8 cellular contexts compared by ENCODE assay signal in genomic region chrX:1592128-1592862, GRCh38. TPM values are rescaled to one million over a fixed set of nuclear protein-coding genes. Genes with fewer than 3 reads are reported as not detected.
DNase-seq lines count a peak whose midpoint lies in the region; ATAC-seq, FAIRE-seq and TF ChIP-seq lines count a peak whose summit lies in the region.

No MANE protein-coding gene starts in this region.

- H2BK5ac ChIP-seq in trophoblast cell (ENCODE audit: low read depth, low read length, poor library complexity): peak overlapping the region; percentile 45

- intact Hi-C loops in activated CD4-positive, alpha-beta memory T cell treated with anti-CD3 and anti-CD28 coated beads for 36 hours (cut with micrococcal nuclease): loop anchor here (5.0 kb wide), 1 partner anchor 345 kb away; no protein-coding TSS in a partner anchor

- TF ChIP-seq CTCF in AG04450 (IDR thresholded peaks at IDR 0.05; ENCODE audit: low read depth, low read length) (no peak), foreskin fibroblast (IDR thresholded peaks at IDR 0.05; ENCODE audit: low read depth, low read length) (no peak)

- H3K36me3 ChIP-seq in trophoblast cell (ENCODE audit: control insufficient read depth in 1 of 2, insufficient read depth in 2 of 2, low read length in 2 of 2): peaks cover 39 to 41% of the 10 kb centered on the region in 2 experiments

- peak overlapping the region; percentile 19 for H3K14ac ChIP-seq in trophoblast cell (ENCODE audit: low read length)

- peak overlapping the region; percentile 27 for H3K18ac ChIP-seq in trophoblast cell (ENCODE audit: low read length)

- peak overlapping the region; percentile 15 for H4K12ac ChIP-seq in trophoblast cell (ENCODE audit: low read depth, low read length)

- peak overlapping the region; percentile 80 for H4K91ac ChIP-seq in trophoblast cell (ENCODE audit: low read depth, low read length)

- H3K4me3 ChIP-seq in AG04450 (ENCODE audit: low read depth, low read length) (peak overlapping the region; percentile 91), foreskin fibroblast (ENCODE audit: low read depth in 1 of 2, low read length in 2 of 2) (peak overlapping the region; percentile 84 to 89), trophoblast cell (ENCODE audit: low read depth, low read length) (peak overlapping the region; percentile 100)

- H4K8ac ChIP-seq in trophoblast cell (ENCODE audit: low read depth, low read length): peak overlapping the region; percentile 73

- H3K4ac ChIP-seq in trophoblast cell (ENCODE audit: low read depth, low read length): peak overlapping the region; percentile 95

- H3K23ac ChIP-seq in trophoblast cell (ENCODE audit: low read length): no peak overlapping the region

- no CpG with 5 or more reads among the region's 34 CpGs for WGBS in trophoblast cell (ENCODE audit: extremely low coverage, insufficient coverage, insufficient read length)

- H3K27ac ChIP-seq in AG04450 (ENCODE audit: low read depth, low read length) (peak overlapping the region; percentile 68), trophoblast cell (ENCODE audit: low read depth, low read length) (peak overlapping the region; percentile 49)

- peak; percentile 38 for ATAC-seq in HG03045 (IDR thresholded peaks at IDR 0.05; ENCODE audit: unreplicated experiment)

- H3K4me1 Mint-ChIP-seq in activated CD4-positive, alpha-beta memory T cell treated with anti-CD3 and anti-CD28 coated beads for 36 hours (ENCODE audit: low read depth): peaks cover 34% of the 10 kb centered on the region

- H3K9me3 Mint-ChIP-seq in activated CD4-positive, alpha-beta memory T cell treated with anti-CD3 and anti-CD28 coated beads for 36 hours: no peaks in the 10 kb centered on the region

- peak overlapping the region; percentile 49 for H2BK120ac ChIP-seq in trophoblast cell (ENCODE audit: insufficient read depth, low read length, poor library complexity)

- H2AK5ac ChIP-seq in trophoblast cell (ENCODE audit: low read length): peak overlapping the region; percentile 94

- H3K9ac ChIP-seq in trophoblast cell (ENCODE audit: low read length): peak overlapping the region; percentile 90

- peaks cover 4 to 8% of the 10 kb centered on the region in 2 experiments for H3K4me1 ChIP-seq in trophoblast cell (ENCODE audit: control insufficient read depth in 1 of 2, insufficient read depth in 2 of 2, low read length in 2 of 2)

- H3K79me2 ChIP-seq in trophoblast cell (ENCODE audit: control insufficient read depth, insufficient read depth, low read length, poor library complexity): peaks cover 20% of the 10 kb centered on the region

- H3K27ac Mint-ChIP-seq in activated CD4-positive, alpha-beta memory T cell treated with anti-CD3 and anti-CD28 coated beads for 36 hours: peak overlapping the region; percentile 89

- H3K79me1 ChIP-seq in trophoblast cell (ENCODE audit: low read length): peaks cover 7% of the 10 kb centered on the region

- H3K36me3 Mint-ChIP-seq in activated CD4-positive, alpha-beta memory T cell treated with anti-CD3 and anti-CD28 coated beads for 36 hours: peaks cover 37% of the 10 kb centered on the region

- CTCF ChIA-PET in AG04450 (lab: Charles Lee): no interaction called here
- CTCF ChIA-PET in activated CD4-positive, alpha-beta memory T cell treated with anti-CD3 and anti-CD28 coated beads for 36 hours (lab: Charles Lee): no interaction called here

- peak overlapping the region; percentile 62 for H3K4me2 ChIP-seq in trophoblast cell (ENCODE audit: low read length)

- no peaks in the 10 kb centered on the region; the same call in 1 of the 2 replicates for H3K9me3 ChIP-seq in AG04450 (ENCODE audit: control insufficient read depth, insufficient read depth, low read length)
- H3K9me3 ChIP-seq in trophoblast cell (ENCODE audit: insufficient read depth, low read depth, low read length): peaks cover 4% of the 10 kb centered on the region

- DNase-seq in AG04450 (ENCODE audit: low read depth, low spot score) (no peak), GM18507 (ENCODE audit: extremely low spot score, insufficient read length, low read depth) (peak; percentile 56), foreskin fibroblast (peak; percentile 15 to 57), trophoblast cell (peak in 1 of 2 donors; percentile 8), NCI-H524 (lab: John Stamatoyannopoulos, UW) (no peak), medulla oblongata (ENCODE audit: extremely low spot score) (no peak)
- DNase-seq in activated CD4-positive, alpha-beta memory T cell treated with anti-CD3 and anti-CD28 coated beads for 36 hours: peak; percentile 44

- H2BK12ac ChIP-seq in trophoblast cell (ENCODE audit: low read length): no peak overlapping the region

- H3K4me3 Mint-ChIP-seq in activated CD4-positive, alpha-beta memory T cell treated with anti-CD3 and anti-CD28 coated beads for 36 hours: peak overlapping the region; percentile 92

- POLR2A ChIA-PET in AG04450 (lab: Yijun Ruan, JAX): no interaction called here
- POLR2A ChIA-PET in activated CD4-positive, alpha-beta memory T cell treated with anti-CD3 and anti-CD28 coated beads for 36 hours (lab: Charles Lee): no interaction called here

- FAIRE-seq in GM18507 (lab: Jason Lieb, UNC): peak; percentile 88

- H2AFZ ChIP-seq in trophoblast cell (ENCODE audit: insufficient read depth, low read length, poor library complexity): peak overlapping the region; percentile 8

- no peaks in the 10 kb centered on the region for H3K27me3 Mint-ChIP-seq in activated CD4-positive, alpha-beta memory T cell treated with anti-CD3 and anti-CD28 coated beads for 36 hours

- H3K27me3 ChIP-seq in AG04450 (ENCODE audit: control insufficient read depth, insufficient read depth, low read length): no peaks in the 10 kb centered on the region
- H3K27me3 ChIP-seq in trophoblast cell (ENCODE audit: insufficient read depth, low read length): no peaks in the 10 kb centered on the region

RNA-seq across cellular contexts. Expression of gene AKAP17A, which starts 0.9 kb away (rescaled TPM):
- polyA plus RNA-seq in AG04450 (2011; rRNA removed): 10.2 and 11.3 TPM in 2 replicates
- polyA minus RNA-seq in AG04450 (2011; rRNA and poly(A)+ RNA removed): 5.6 and 7.9 TPM in 2 replicates
- 10 to 100 TPM; 59.4 to 62.9 TPM for total RNA-seq in activated CD4-positive, alpha-beta memory T cell treated with anti-CD3 and anti-CD28 coated beads for 36 hours
- polyA plus RNA-seq in trophoblast cell (2013): 62.7 and 64.0 TPM in 2 replicates

RNA-seq across cellular contexts. Expression of gene ASMT, which starts 22.6 kb away (rescaled TPM):
- not detected in 2 replicates for polyA plus RNA-seq in AG04450 (2011; rRNA removed)
- polyA minus RNA-seq in AG04450 (2011; rRNA and poly(A)+ RNA removed): not detected in 2 replicates
- total RNA-seq in activated CD4-positive, alpha-beta memory T cell treated with anti-CD3 and anti-CD28 coated beads for 36 hours: 1 to 10 TPM in 1 of 2 experiments, under 1 TPM in 1; 0.52 to 1.1 TPM
- polyA plus RNA-seq in trophoblast cell (2013): 0.15 and 0.18 TPM in 2 replicates

RNA-seq across cellular contexts. Expression of gene P2RY8, which starts 55.3 kb away (rescaled TPM):
- not detected in 2 replicates for polyA plus RNA-seq in AG04450 (2011; rRNA removed)
- not detected in 2 replicates for polyA minus RNA-seq in AG04450 (2011; rRNA and poly(A)+ RNA removed)
- total RNA-seq in activated CD4-positive, alpha-beta memory T cell treated with anti-CD3 and anti-CD28 coated beads for 36 hours: 10 to 100 TPM; 30.2 to 32.7 TPM
- not detected in 2 replicates for polyA plus RNA-seq in trophoblast cell (2013)

Comparison
In these comparisons a context has a peak if more than half of its experiments do, and no peak if none do; other contexts are left out.
1. DNase-seq: peak in GM18507 (single experiment), activated CD4-positive, alpha-beta memory T cell treated with anti-CD3 and anti-CD28 coated beads for 36 hours (single experiment) and foreskin fibroblast (2 of 2); none in AG04450 (single experiment), NCI-H524 (0 of 2) and medulla oblongata (single experiment).
2. Peak in every context shown above with its lines, with median percentiles within 50 percentile points of each other: H3K4me3 ChIP-seq.